In genomic region chr14:61269321-61270083, GRCh38 we compare ENCODE assay signal across 8 cellular contexts. TPM values are rescaled to one million over a fixed set of nuclear protein-coding genes. Genes with fewer than 3 reads are reported as not detected.
DNase-seq lines count a peak whose midpoint lies in the region; ATAC-seq, FAIRE-seq and TF ChIP-seq lines count a peak whose summit lies in the region.

No MANE protein-coding gene starts in this region.

- peaks cover 29% of the 10 kb centered on the region for H3K27me3 Mint-ChIP-seq in astrocyte (ENCODE audit: low read depth, unreplicated experiment)

- H3K36me3 ChIP-seq in astrocyte (ENCODE audit: insufficient read depth, low read length) (no peaks in the 10 kb centered on the region), gastrocnemius medialis (no peaks in the 10 kb centered on the region)

- peak overlapping the region; percentile 39 for H3K9ac ChIP-seq in astrocyte (ENCODE audit: low read length)

- H3K9me3 Mint-ChIP-seq in astrocyte (ENCODE audit: unreplicated experiment) = peaks cover 6% of the 10 kb centered on the region

- H3K4me3 Mint-ChIP-seq in astrocyte (ENCODE audit: unreplicated experiment) = peak overlapping the region; percentile 73

- ATAC-seq in GM18505 (IDR thresholded peaks at IDR 0.05; ENCODE audit: unreplicated experiment) = peak; percentile 86
- peak; percentile 97 for ATAC-seq in HG02938 (IDR thresholded peaks at IDR 0.05; ENCODE audit: unreplicated experiment)
- peak; percentile 95 to 99 for ATAC-seq in gastrocnemius medialis

- no peak overlapping the region for H3K27ac Mint-ChIP-seq in astrocyte (ENCODE audit: unreplicated experiment)

- H3K4me1 ChIP-seq in astrocyte (ENCODE audit: insufficient read depth, low read length) = no peaks in the 10 kb centered on the region
- H3K4me1 ChIP-seq in gastrocnemius medialis = no peaks in the 10 kb centered on the region

- H3K36me3 Mint-ChIP-seq in astrocyte (ENCODE audit: low read depth, unreplicated experiment) = no peaks in the 10 kb centered on the region

- no peaks in the 10 kb centered on the region for H3K79me2 ChIP-seq in astrocyte (ENCODE audit: insufficient read depth, low read length)

- peak overlapping the region; percentile 90 for H3K4me2 ChIP-seq in astrocyte (ENCODE audit: low read length)

- intact Hi-C loops in gastrocnemius medialis (cut with DNase I; ENCODE audit: low total_unique reads) = loop anchor here (1.0 kb wide), 1 partner anchor 17 kb away; no protein-coding TSS in a partner anchor

- H3K27me3 ChIP-seq in astrocyte (ENCODE audit: insufficient read depth, low read length) (peaks cover 17% of the 10 kb centered on the region), gastrocnemius medialis (no peaks in the 10 kb centered on the region)

- FAIRE-seq in astrocyte (lab: Jason Lieb, UNC) = peak; percentile 78

- TF ChIP-seq CTCF in astrocyte (IDR thresholded peaks at IDR 0.05; ENCODE audit: insufficient read depth, low read depth, low read length) = peak; percentile 82
- TF ChIP-seq CTCF in gastrocnemius medialis (IDR thresholded peaks at IDR 0.05 in 4 of 5, conservative IDR thresholded peaks at IDR 0.05 in 1 of 5) = peak; percentile 69 to 83 (median 80)

- H2AFZ ChIP-seq in astrocyte (ENCODE audit: low read depth, low read length) = peak overlapping the region; percentile 75

- no peaks in the 10 kb centered on the region for H3K9me3 ChIP-seq in astrocyte (ENCODE audit: insufficient read depth, low read depth, low read length)
- no peaks in the 10 kb centered on the region for H3K9me3 ChIP-seq in gastrocnemius medialis

- peak; percentile 78 to 89 for DNase-seq in NCI-H187 (lab: John Stamatoyannopoulos, UW)
- peak; percentile 33 for DNase-seq in T-helper 22 cell (ENCODE audit: low read depth)
- DNase-seq in astrocyte (ENCODE audit: low read depth) = peak; percentile 34
- DNase-seq in hypothalamus (lab: John Stamatoyannopoulos, UW) = peak in 28 of 51 donors; percentile 2 to 56 (median 17)
- DNase-seq in gastrocnemius medialis = peak; percentile 45 to 75
- DNase-seq in mesenteric fat pad (ENCODE audit: low spot score) = no peak

- TF ChIP-seq POLR2A in GM18505 (IDR thresholded peaks at IDR 0.05; ENCODE audit: borderline replicate concordance, extremely low read depth, insufficient read depth, insufficient read length) = no peak
- no peak for TF ChIP-seq POLR2A in gastrocnemius medialis (IDR thresholded peaks at IDR 0.05)

- in situ Hi-C loops in gastrocnemius medialis (cut with MboI; ENCODE audit: low sequenced_read_pairs in 4 of 4) = no loop called here

- no peaks in the 10 kb centered on the region for H3K4me1 Mint-ChIP-seq in astrocyte (ENCODE audit: low read depth, unreplicated experiment)

- H4K20me1 ChIP-seq in astrocyte (ENCODE audit: insufficient read depth, low read length) = no peaks in the 10 kb centered on the region

- no peak overlapping the region for H3K27ac ChIP-seq in astrocyte (ENCODE audit: low read depth, low read length)
- H3K27ac ChIP-seq in gastrocnemius medialis = peak overlapping the region; percentile 24 to 78 (median 68)

- H3K4me3 ChIP-seq in astrocyte (ENCODE audit: insufficient read depth, low read depth, low read length) (peak overlapping the region; percentile 54), gastrocnemius medialis (peak overlapping the region; percentile 34 to 60 (median 54))

RNA-seq across cellular contexts. Expression of gene TMEM30B, which starts 11.6 kb away (rescaled TPM):
- total RNA-seq in astrocyte (0.36 TPM in 1 of 2 replicates, not detected in the other), gastrocnemius medialis (1 to 10 TPM in 1 of 4 donors, under 1 TPM in 2, not detected in 1; 0.39 to 1.7 (median 1.00) TPM), mesenteric fat pad (4.0 TPM)

RNA-seq across cellular contexts. Expression of gene PRKCH, which starts 51.9 kb away (rescaled TPM):
- total RNA-seq in astrocyte = 5.4 and 6.0 TPM in 2 replicates
- 10 to 100 TPM; 11.3 to 32.4 (median 16.6) TPM for total RNA-seq in gastrocnemius medialis
- 43.0 TPM for total RNA-seq in mesenteric fat pad
